In the genomic region with DNA sequence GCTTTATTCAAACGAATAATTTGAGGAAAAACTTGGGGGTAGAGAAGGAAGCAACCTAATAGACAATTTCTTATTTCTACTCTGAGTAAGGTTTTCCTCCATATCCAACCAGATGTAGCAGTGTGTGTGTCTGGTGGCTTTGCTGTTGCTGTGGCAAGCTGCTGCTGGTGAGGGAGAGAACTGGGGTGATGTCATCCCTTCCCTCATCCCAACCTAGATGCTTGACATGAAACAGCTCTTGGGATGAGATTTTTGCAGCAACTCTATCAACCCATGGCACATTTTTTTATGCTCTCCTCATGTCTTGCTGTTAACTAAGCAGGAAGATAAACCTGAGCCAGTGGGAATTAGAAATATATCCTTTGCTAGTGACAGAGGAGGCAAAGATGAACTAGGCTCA, we compare ENCODE assay signal across 11 cellular contexts.
DNase-seq lines count a peak whose midpoint lies in the region; ATAC-seq and TF ChIP-seq lines count a peak whose summit lies in the region.
"Had no signal": no experiment of that assay in that cellular context is flagged by ENCODE, and none has a peak within 500 bp of the region (broad histone marks: within the 10 kb centered on the region; RNA-seq: fewer than 3 reads in every experiment).

No MANE protein-coding gene starts in this region.

- no peak overlapping the region for H4K91ac ChIP-seq in trophoblast cell (ENCODE audit: low read depth, low read length)

- H2BK5ac ChIP-seq in trophoblast cell (ENCODE audit: low read depth, low read length, poor library complexity): no peak overlapping the region

- H3K79me1 ChIP-seq in trophoblast cell (ENCODE audit: low read length): no peaks in the 10 kb centered on the region

- H3K36me3 ChIP-seq in heart left ventricle (no peaks in the 10 kb centered on the region), trophoblast cell (ENCODE audit: control insufficient read depth in 1 of 2, insufficient read depth in 2 of 2, low read length in 2 of 2) (no peaks in the 10 kb centered on the region)

- H2BK12ac ChIP-seq in trophoblast cell (ENCODE audit: low read length): no peak overlapping the region

- H3K23ac ChIP-seq in trophoblast cell (ENCODE audit: low read length): no peak overlapping the region

- intact Hi-C loops in heart left ventricle (cut with DNase I): no loop called here

- no peak overlapping the region for H2AK5ac ChIP-seq in trophoblast cell (ENCODE audit: low read length)

- H3K79me2 ChIP-seq in trophoblast cell (ENCODE audit: control insufficient read depth, insufficient read depth, low read length, poor library complexity): no peaks in the 10 kb centered on the region

- H3K18ac ChIP-seq in trophoblast cell (ENCODE audit: low read length): no peak overlapping the region

- no peak overlapping the region for H4K8ac ChIP-seq in trophoblast cell (ENCODE audit: low read depth, low read length)

- no peak overlapping the region for H4K12ac ChIP-seq in trophoblast cell (ENCODE audit: low read depth, low read length)

- peak; percentile 58 to 82 (median 72) for ATAC-seq in heart left ventricle
- no peak for ATAC-seq in GM19023 (IDR thresholded peaks at IDR 0.05; ENCODE audit: unreplicated experiment)
- ATAC-seq in HG03432 (IDR thresholded peaks at IDR 0.05; ENCODE audit: unreplicated experiment): no peak
- ATAC-seq in GM19328 (IDR thresholded peaks at IDR 0.05; ENCODE audit: unreplicated experiment): no peak
- ATAC-seq: foreskin keratinocyte had no signal

- 22 to 37% (median 30%) methylated on average over 1 of the region's 1 CpG for WGBS in heart left ventricle, 4 donors
- no CpG with 5 or more reads among the region's 1 CpG for WGBS in trophoblast cell (ENCODE audit: extremely low coverage, insufficient coverage, insufficient read length)

- DNase-seq in EH (ENCODE audit: low read depth): peak; percentile 90
- DNase-seq in SHP77 treated with DMSO at 0.1 percent for 48 hours (lab: John Stamatoyannopoulos, UW): peak; percentile 18
- DNase-seq in heart left ventricle: peak in 4 of 5 donors; percentile 22 to 51 (median 26)
- peak; percentile 34 to 58 for DNase-seq in trophoblast cell
- DNase-seq in activated effector memory CD4-positive, alpha-beta T cell treated with anti-CD3 and anti-CD28 coated beads, Interleukin-2, amount 50 U/mL, for 16 hours: no peak
- DNase-seq: DND-41, OCI-M1 had no signal

- H3K4me3 ChIP-seq in heart left ventricle (no peak overlapping the region), trophoblast cell (ENCODE audit: low read depth, low read length) (no peak overlapping the region)

- peaks cover 0 to 21% (median 0%) of the 10 kb centered on the region in 12 donors for H3K9me3 ChIP-seq in heart left ventricle
- H3K9me3 ChIP-seq in trophoblast cell (ENCODE audit: insufficient read depth, low read depth, low read length): peaks cover 3% of the 10 kb centered on the region

- H3K27me3 ChIP-seq in heart left ventricle (no peaks in the 10 kb centered on the region), trophoblast cell (ENCODE audit: insufficient read depth, low read length) (no peaks in the 10 kb centered on the region)
- H3K27me3 ChIP-seq: foreskin keratinocyte had no signal

- H3K27ac ChIP-seq in heart left ventricle (peak overlapping the region in 7 of 12 donors; percentile 7 to 75 (median 60)), trophoblast cell (ENCODE audit: low read depth, low read length) (no peak overlapping the region)
- H3K27ac ChIP-seq: foreskin keratinocyte had no signal

- H3K4ac ChIP-seq in trophoblast cell (ENCODE audit: low read depth, low read length): no peak overlapping the region

- no peak overlapping the region for H2BK120ac ChIP-seq in trophoblast cell (ENCODE audit: insufficient read depth, low read length, poor library complexity)

- no peak for TF ChIP-seq POLR2A in heart left ventricle (IDR thresholded peaks at IDR 0.05)

- H3K14ac ChIP-seq in trophoblast cell (ENCODE audit: low read length): no peak overlapping the region

- no peak overlapping the region for H3K9ac ChIP-seq in trophoblast cell (ENCODE audit: low read length)

- no peak overlapping the region for H2AFZ ChIP-seq in trophoblast cell (ENCODE audit: insufficient read depth, low read length, poor library complexity)

- TF ChIP-seq CTCF in heart left ventricle (IDR thresholded peaks at IDR 0.05): no peak

- H3K4me2 ChIP-seq in trophoblast cell (ENCODE audit: low read length): no peak overlapping the region

- H3K4me1 ChIP-seq in heart left ventricle: peaks cover 0 to 40% (median 12%) of the 10 kb centered on the region in 12 donors
- no peaks in the 10 kb centered on the region for H3K4me1 ChIP-seq in trophoblast cell (ENCODE audit: control insufficient read depth in 1 of 2, insufficient read depth in 2 of 2, low read length in 2 of 2)
- H3K4me1 ChIP-seq: foreskin keratinocyte had no signal

Comparison
In these comparisons a context has a peak if more than half of its experiments do, and no peak if none do; other contexts are left out.
1. ATAC-seq: peak in heart left ventricle (4 of 4); none in GM19023 (single experiment), HG03432 (single experiment) and GM19328 (single experiment).